Comparison of ENCODE assay signal across 2 cellular contexts in the genomic region with DNA sequence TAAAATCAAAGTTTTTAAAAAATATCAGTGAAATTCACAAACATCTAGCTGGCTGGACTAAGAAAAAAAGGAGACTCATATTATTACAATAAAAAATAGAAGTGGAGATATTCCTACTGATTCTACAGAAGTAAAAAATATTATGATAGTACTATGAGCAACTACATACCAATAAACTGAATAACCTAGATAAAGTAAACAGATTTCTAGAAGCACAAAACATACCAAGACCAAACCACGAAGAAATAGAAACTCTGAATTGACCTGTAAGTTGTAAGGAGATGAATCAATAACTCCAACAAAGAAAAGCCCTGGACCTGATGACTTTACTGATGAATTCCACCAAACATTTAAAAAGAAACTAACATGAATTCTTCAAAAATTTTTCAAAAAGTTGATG.
TF ChIP-seq lines count a peak whose summit lies in the region.

No MANE protein-coding gene starts in this region.

TF ChIP-seq in SK-N-SH, 30 proteins besides CTCF, POLR2A, EP300 and RAD21 (continued from another document):
- TF ChIP-seq, protein P1, sequence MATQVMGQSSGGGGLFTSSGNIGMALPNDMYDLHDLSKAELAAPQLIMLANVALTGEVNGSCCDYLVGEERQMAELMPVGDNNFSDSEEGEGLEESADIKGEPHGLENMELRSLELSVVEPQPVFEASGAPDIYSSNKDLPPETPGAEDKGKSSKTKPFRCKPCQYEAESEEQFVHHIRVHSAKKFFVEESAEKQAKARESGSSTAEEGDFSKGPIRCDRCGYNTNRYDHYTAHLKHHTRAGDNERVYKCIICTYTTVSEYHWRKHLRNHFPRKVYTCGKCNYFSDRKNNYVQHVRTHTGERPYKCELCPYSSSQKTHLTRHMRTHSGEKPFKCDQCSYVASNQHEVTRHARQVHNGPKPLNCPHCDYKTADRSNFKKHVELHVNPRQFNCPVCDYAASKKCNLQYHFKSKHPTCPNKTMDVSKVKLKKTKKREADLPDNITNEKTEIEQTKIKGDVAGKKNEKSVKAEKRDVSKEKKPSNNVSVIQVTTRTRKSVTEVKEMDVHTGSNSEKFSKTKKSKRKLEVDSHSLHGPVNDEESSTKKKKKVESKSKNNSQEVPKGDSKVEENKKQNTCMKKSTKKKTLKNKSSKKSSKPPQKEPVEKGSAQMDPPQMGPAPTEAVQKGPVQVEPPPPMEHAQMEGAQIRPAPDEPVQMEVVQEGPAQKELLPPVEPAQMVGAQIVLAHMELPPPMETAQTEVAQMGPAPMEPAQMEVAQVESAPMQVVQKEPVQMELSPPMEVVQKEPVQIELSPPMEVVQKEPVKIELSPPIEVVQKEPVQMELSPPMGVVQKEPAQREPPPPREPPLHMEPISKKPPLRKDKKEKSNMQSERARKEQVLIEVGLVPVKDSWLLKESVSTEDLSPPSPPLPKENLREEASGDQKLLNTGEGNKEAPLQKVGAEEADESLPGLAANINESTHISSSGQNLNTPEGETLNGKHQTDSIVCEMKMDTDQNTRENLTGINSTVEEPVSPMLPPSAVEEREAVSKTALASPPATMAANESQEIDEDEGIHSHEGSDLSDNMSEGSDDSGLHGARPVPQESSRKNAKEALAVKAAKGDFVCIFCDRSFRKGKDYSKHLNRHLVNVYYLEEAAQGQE (IDR thresholded peaks at IDR 0.05; ENCODE audit: low read depth, low read length) = no peak
- no peak for TF ChIP-seq EZH2phosphoT487 (IDR thresholded peaks at IDR 0.05; ENCODE audit: borderline replicate concordance, low read depth)

TF ChIP-seq in SK-N-SH treated with all-trans-retinoic acid at 6 μM for 48 hours, 23 proteins besides CTCF, POLR2A, EP300 and RAD21 (continued from another document):
- TF ChIP-seq, protein P2, sequence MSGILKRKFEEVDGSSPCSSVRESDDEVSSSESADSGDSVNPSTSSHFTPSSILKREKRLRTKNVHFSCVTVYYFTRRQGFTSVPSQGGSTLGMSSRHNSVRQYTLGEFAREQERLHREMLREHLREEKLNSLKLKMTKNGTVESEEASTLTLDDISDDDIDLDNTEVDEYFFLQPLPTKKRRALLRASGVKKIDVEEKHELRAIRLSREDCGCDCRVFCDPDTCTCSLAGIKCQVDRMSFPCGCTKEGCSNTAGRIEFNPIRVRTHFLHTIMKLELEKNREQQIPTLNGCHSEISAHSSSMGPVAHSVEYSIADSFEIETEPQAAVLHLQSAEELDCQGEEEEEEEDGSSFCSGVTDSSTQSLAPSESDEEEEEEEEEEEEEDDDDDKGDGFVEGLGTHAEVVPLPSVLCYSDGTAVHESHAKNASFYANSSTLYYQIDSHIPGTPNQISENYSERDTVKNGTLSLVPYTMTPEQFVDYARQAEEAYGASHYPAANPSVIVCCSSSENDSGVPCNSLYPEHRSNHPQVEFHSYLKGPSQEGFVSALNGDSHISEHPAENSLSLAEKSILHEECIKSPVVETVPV (CRISPR knock-in tag; IDR thresholded peaks at IDR 0.05) = no peak
- TF ChIP-seq ZNF8 (CRISPR knock-in tag; IDR thresholded peaks at IDR 0.05) (no peak), TOX (CRISPR knock-in tag; IDR thresholded peaks at IDR 0.05; ENCODE audit: borderline replicate concordance) (no peak), PPARA (CRISPR knock-in tag; IDR thresholded peaks at IDR 0.05; ENCODE audit: borderline replicate concordance) (no peak), ZC3H10 (CRISPR knock-in tag; IDR thresholded peaks at IDR 0.05) (no peak), ISL1 (CRISPR knock-in tag; IDR thresholded peaks at IDR 0.05) (no peak)
- TF ChIP-seq, protein P3, sequence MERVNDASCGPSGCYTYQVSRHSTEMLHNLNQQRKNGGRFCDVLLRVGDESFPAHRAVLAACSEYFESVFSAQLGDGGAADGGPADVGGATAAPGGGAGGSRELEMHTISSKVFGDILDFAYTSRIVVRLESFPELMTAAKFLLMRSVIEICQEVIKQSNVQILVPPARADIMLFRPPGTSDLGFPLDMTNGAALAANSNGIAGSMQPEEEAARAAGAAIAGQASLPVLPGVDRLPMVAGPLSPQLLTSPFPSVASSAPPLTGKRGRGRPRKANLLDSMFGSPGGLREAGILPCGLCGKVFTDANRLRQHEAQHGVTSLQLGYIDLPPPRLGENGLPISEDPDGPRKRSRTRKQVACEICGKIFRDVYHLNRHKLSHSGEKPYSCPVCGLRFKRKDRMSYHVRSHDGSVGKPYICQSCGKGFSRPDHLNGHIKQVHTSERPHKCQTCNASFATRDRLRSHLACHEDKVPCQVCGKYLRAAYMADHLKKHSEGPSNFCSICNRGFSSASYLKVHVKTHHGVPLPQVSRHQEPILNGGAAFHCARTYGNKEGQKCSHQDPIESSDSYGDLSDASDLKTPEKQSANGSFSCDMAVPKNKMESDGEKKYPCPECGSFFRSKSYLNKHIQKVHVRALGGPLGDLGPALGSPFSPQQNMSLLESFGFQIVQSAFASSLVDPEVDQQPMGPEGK (CRISPR knock-in tag; IDR thresholded peaks at IDR 0.05; ENCODE audit: borderline replicate concordance) = no peak
TF ChIP-seq in SK-N-SH treated with all-trans-retinoic acid at 6 μM for 48 hours: peak in this region for 0.
